Comparison of ENCODE assay signal across 14 cellular contexts in the genomic region with DNA sequence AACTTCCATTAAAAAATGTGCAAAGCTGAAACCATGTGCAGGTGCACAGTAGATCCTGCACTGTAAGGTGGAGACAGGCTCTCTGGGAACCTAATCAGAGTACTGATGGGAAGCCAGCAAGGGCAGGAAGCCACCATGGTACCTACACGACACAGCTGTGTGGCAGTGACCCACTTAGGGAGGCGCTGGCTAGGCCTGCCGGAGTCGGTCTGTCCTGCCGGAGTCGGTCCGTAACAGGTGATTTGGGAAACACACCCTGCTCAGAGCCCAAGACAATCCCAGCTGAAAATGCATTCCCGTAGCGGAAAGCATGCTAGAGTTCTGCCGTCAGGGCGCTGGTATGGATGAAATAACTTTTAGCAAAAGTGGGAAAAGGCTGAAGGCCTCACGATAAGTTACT. TPM values are rescaled to one million over a fixed set of nuclear protein-coding genes. Genes with fewer than 3 reads are reported as not detected.
A peak's percentile ranks its signal among the peaks of the same experiment; 100 is the strongest.
DNase-seq lines count a peak whose midpoint lies in the region; ATAC-seq and TF ChIP-seq lines count a peak whose summit lies in the region.
"Had no signal": no experiment of that assay in that cellular context is flagged by ENCODE, and none has a peak within 500 bp of the region (broad histone marks: within the 10 kb centered on the region; RNA-seq: fewer than 3 reads in every experiment).

No MANE protein-coding gene starts in this region.

- TF ChIP-seq EP300 in sigmoid colon (IDR thresholded peaks at IDR 0.05): no peak

- no peak for ATAC-seq in upper lobe of right lung

- 96 to 97% methylated on average over 12 of the region's 12 CpGs for WGBS in sigmoid colon, 2 donors

- H3K9me3 ChIP-seq in sigmoid colon: no peaks in the 10 kb centered on the region
- H3K9me3 ChIP-seq in upper lobe of right lung: no peaks in the 10 kb centered on the region
- H3K9me3 ChIP-seq in breast epithelium: no peaks in the 10 kb centered on the region
- H3K9me3 ChIP-seq: BE2C, HAP-1 had no signal

- DNase-seq in RPMI8226 (peak; percentile 20), sigmoid colon (peak; percentile 19), kidney glomerular epithelial cell (lab: John Stamatoyannopoulos, UW) (no peak), upper lobe of right lung (no peak), breast epithelium (ENCODE audit: low spot score in 2 of 2) (no peak), T-helper 9 cell (no peak)
- DNase-seq: BE2C; CD4-positive, alpha-beta memory T cell; DMS79; HFFc6 had no signal

- H3K27me3 ChIP-seq in sigmoid colon (no peaks in the 10 kb centered on the region), upper lobe of right lung (no peaks in the 10 kb centered on the region), breast epithelium (no peaks in the 10 kb centered on the region)
- H3K27me3 ChIP-seq: BE2C had no signal

- H3K27ac ChIP-seq in sigmoid colon: no peak overlapping the region
- H3K27ac ChIP-seq in upper lobe of right lung: no peak overlapping the region
- no peak overlapping the region for H3K27ac ChIP-seq in breast epithelium
- H3K27ac ChIP-seq: C4-2B had no signal

- intact Hi-C loops in sigmoid colon (cut with DNase I): no loop called here
- intact Hi-C loops in upper lobe of right lung (cut with DNase I): no loop called here
- intact Hi-C loops in breast epithelium (cut with DNase I; ENCODE audit: low total_unique reads): no loop called here

- no peak for TF ChIP-seq CTCF in sigmoid colon (IDR thresholded peaks at IDR 0.05)
- TF ChIP-seq CTCF in upper lobe of right lung (IDR thresholded peaks at IDR 0.05): no peak
- TF ChIP-seq CTCF in breast epithelium (IDR thresholded peaks at IDR 0.05): no peak

- H3K4me3 ChIP-seq in sigmoid colon: no peak overlapping the region
- H3K4me3 ChIP-seq in upper lobe of right lung: no peak overlapping the region
- no peak overlapping the region for H3K4me3 ChIP-seq in breast epithelium
- H3K4me3 ChIP-seq: HAP-1 had no signal

- no peaks in the 10 kb centered on the region for H3K4me1 ChIP-seq in sigmoid colon
- no peaks in the 10 kb centered on the region for H3K4me1 ChIP-seq in upper lobe of right lung
- no peaks in the 10 kb centered on the region for H3K4me1 ChIP-seq in breast epithelium
- H3K4me1 ChIP-seq: BE2C, HAP-1 had no signal

- TF ChIP-seq POLR2A in GM10847 (IDR thresholded peaks at IDR 0.05; ENCODE audit: extremely low read depth, insufficient read length) (peak; percentile 4), GM19099 (IDR thresholded peaks at IDR 0.05; ENCODE audit: extremely low read depth, insufficient read length, low read depth) (peak; percentile 5), sigmoid colon (IDR thresholded peaks at IDR 0.05) (no peak), breast epithelium (IDR thresholded peaks at IDR 0.05) (no peak)

- peaks cover 8 to 97% (median 54%) of the 10 kb centered on the region in 4 donors for H3K36me3 ChIP-seq in sigmoid colon
- H3K36me3 ChIP-seq in upper lobe of right lung: peaks cover 98% of the 10 kb centered on the region
- peaks cover 9% of the 10 kb centered on the region for H3K36me3 ChIP-seq in breast epithelium

RNA-seq across cellular contexts. Expression of a gene that starts 17.2 kb away (rescaled TPM):
- 10 to 100 TPM; 48.1 to 64.9 (median 52.9) TPM for total RNA-seq in sigmoid colon
- polyA plus RNA-seq in sigmoid colon: 10 to 100 TPM; 18.6 to 75.2 (median 29.1) TPM
- 107 TPM for total RNA-seq in upper lobe of right lung
- 100 to 1,000 TPM; 123 to 191 (median 165) TPM for total RNA-seq in breast epithelium

Comparison
In these comparisons a context has a peak if more than half of its experiments do, and no peak if none do; other contexts are left out.
1. POLR2A ChIP-seq: peak in GM10847 (single experiment) and GM19099 (single experiment); none in sigmoid colon (0 of 2) and breast epithelium (single experiment).
2. DNase-seq: peak in RPMI8226 (single experiment) and sigmoid colon (single experiment); none in kidney glomerular epithelial cell (single experiment), upper lobe of right lung (single experiment), breast epithelium (0 of 2) and T-helper 9 cell (single experiment).